8 cellular contexts compared by ENCODE assay signal in genomic region chr19:3762501-3763459, GRCh38. TPM values are rescaled to one million over a fixed set of nuclear protein-coding genes. Genes with fewer than 3 reads are reported as not detected.
A peak's percentile ranks its signal among the peaks of the same experiment; 100 is the strongest.
DNase-seq lines count a peak whose midpoint lies in the region; ATAC-seq and TF ChIP-seq lines count a peak whose summit lies in the region.

Gene MRPL54, plus strand, starts transcription at chr19:3762682. Its CDS starts 19 bp downstream, at chr19:3762701.

- peak within 1 kb of the TSS; percentile 96 for H3K4me3 Mint-ChIP-seq in T-helper 17 cell

- intact Hi-C loops in left ventricle myocardium inferior (cut with micrococcal nuclease): no loop called here
- intact Hi-C loops in prostate gland (cut with DNase I): loop anchor here (5.0 kb wide), 1 partner anchor 225 kb away; the partner anchor contains the start of gene EEF2

- H3K36me3 ChIP-seq in left ventricle myocardium inferior (peaks cover 51% of the 10 kb centered on the region), prostate gland (peaks cover 0 to 5% of the 10 kb centered on the region in 2 donors), urinary bladder (ENCODE audit: insufficient read depth) (peaks cover 5% of the 10 kb centered on the region)

- peak within 1 kb of the TSS; percentile 99 for H3K27ac ChIP-seq in left ventricle myocardium inferior (replicated peaks)
- H3K27ac ChIP-seq in prostate gland: peak within 1 kb of the TSS; percentile 96 to 99
- peak within 1 kb of the TSS; percentile 99 for H3K27ac ChIP-seq in urinary bladder (ENCODE audit: low read depth)

- H3K27ac Mint-ChIP-seq in T-helper 17 cell: peak within 1 kb of the TSS; percentile 100

- H3K36me3 Mint-ChIP-seq in T-helper 17 cell (ENCODE audit: low read depth): no peaks in the 10 kb centered on the region

- no peaks in the 10 kb centered on the region for H3K27me3 Mint-ChIP-seq in T-helper 17 cell

- peaks cover 32% of the 10 kb centered on the region for H3K4me1 Mint-ChIP-seq in T-helper 17 cell

- WGBS in prostate gland: 4% methylated on average over 47 of the region's 47 CpGs
- WGBS in urinary bladder: 3% methylated on average over 47 of the region's 47 CpGs

- peaks cover 51% of the 10 kb centered on the region for H3K4me1 ChIP-seq in left ventricle myocardium inferior
- peaks cover 3% of the 10 kb centered on the region for H3K4me1 ChIP-seq in prostate gland (replicated peaks)
- H3K4me1 ChIP-seq in urinary bladder (ENCODE audit: insufficient read depth): no peaks in the 10 kb centered on the region

- H3K27me3 ChIP-seq in left ventricle myocardium inferior (ENCODE audit: low read depth): no peaks in the 10 kb centered on the region
- H3K27me3 ChIP-seq in prostate gland (replicated peaks; ENCODE audit: insufficient read depth): no peaks in the 10 kb centered on the region

- ATAC-seq in HG02885 (IDR thresholded peaks at IDR 0.05; ENCODE audit: poor library complexity, unreplicated experiment) (peak; percentile 78), T-helper 17 cell (peak; percentile 85)

- peak; percentile 85 for TF ChIP-seq POLR2A in GM15510 (IDR thresholded peaks at IDR 0.05; ENCODE audit: borderline replicate concordance, extremely low read depth, insufficient read length)
- TF ChIP-seq POLR2A in prostate gland (IDR thresholded peaks at IDR 0.05): peak; percentile 51

- DNase-seq in NCI-H1694 treated with DMSO at 0.1 percent for 48 hours (lab: John Stamatoyannopoulos, UW) (peak; percentile 96), T-helper 17 cell (peak; percentile 97 to 99 (median 99)), amygdala (lab: John Stamatoyannopoulos, UW) (peak; percentile 86 to 100 (median 98)), left ventricle myocardium inferior (peak; percentile 99), prostate gland (ENCODE audit: low spot score) (peak; percentile 99)

- H3K9me3 ChIP-seq in T-helper 17 cell (ENCODE audit: control insufficient read depth, low read length, poor library complexity, severe bottlenecking) (no peaks in the 10 kb centered on the region), left ventricle myocardium inferior (replicated peaks) (no peaks in the 10 kb centered on the region), prostate gland (no peaks in the 10 kb centered on the region)

- TF ChIP-seq CTCF in left ventricle myocardium inferior (IDR thresholded peaks at IDR 0.05; ENCODE audit: borderline replicate concordance): no peak
- TF ChIP-seq CTCF in prostate gland (IDR thresholded peaks at IDR 0.05): peak in 2 of 4 experiments; percentile 27 to 28

- H3K4me3 ChIP-seq in left ventricle myocardium inferior (peak within 1 kb of the TSS; percentile 99), prostate gland (peak within 1 kb of the TSS; percentile 66 to 78), urinary bladder (ENCODE audit: low read depth, low read length) (peak within 1 kb of the TSS; percentile 74)

RNA-seq across cellular contexts. Expression of gene MRPL54, which starts in this region (rescaled TPM):
- total RNA-seq in T-helper 17 cell: 10 to 100 TPM; 63.9 to 86.2 TPM
- total RNA-seq in left ventricle myocardium inferior: 64.1 TPM
- total RNA-seq in prostate gland: 100 to 1,000 TPM in 1 of 2 donors, 10 to 100 TPM in 1; 69.7 to 105 TPM
- 23.0 TPM for total RNA-seq in urinary bladder
- polyA plus RNA-seq in urinary bladder: 61.9 TPM

Comparison
In these comparisons a context has a peak if more than half of its experiments do, and no peak if none do; other contexts are left out.
1. Peak in every context shown above with its lines: DNase-seq, ATAC-seq, H3K4me3 ChIP-seq and H3K27ac ChIP-seq.